Comparison of ENCODE assay signal across 8 cellular contexts in the genomic region with DNA sequence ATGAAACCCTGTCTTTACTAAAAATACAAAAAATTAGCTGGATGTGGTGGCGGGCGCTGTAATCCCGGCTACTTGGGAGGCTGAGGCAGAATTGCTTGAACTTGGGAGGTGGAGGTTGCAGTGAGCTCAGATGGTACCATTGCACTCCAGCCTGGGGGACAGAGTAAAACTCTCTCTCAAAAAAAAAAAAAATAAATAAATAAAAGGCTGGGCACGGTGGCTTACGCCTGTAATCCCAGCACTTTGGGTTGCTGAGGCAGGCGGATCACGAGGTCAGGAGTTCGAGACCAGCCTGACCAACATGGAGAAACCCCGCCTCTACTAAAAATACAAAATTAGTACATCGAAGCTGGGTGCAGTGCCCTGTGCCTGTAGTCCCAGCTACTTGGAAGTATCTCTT. TPM values are rescaled to one million over a fixed set of nuclear protein-coding genes. Genes with fewer than 3 reads are reported as not detected.
DNase-seq lines count a peak whose midpoint lies in the region; ATAC-seq, FAIRE-seq and TF ChIP-seq lines count a peak whose summit lies in the region.
"Not testable (repeated sequence)": the region's sequence is repeated elsewhere in the genome, so short reads cannot be mapped to it uniquely, and the experiment has no call there.

No MANE protein-coding gene starts in this region.

- H3K9ac ChIP-seq in astrocyte (ENCODE audit: low read length): not testable (repeated sequence)
- H3K9ac ChIP-seq in mesenchymal stem cell (ENCODE audit: low read length): peak overlapping the region; percentile 75

- not testable (repeated sequence) for H2BK12ac ChIP-seq in mesenchymal stem cell (ENCODE audit: low read length in 2 of 2)

- not testable (repeated sequence) for H2AFZ ChIP-seq in astrocyte (ENCODE audit: low read depth, low read length); mesenchymal stem cell (ENCODE audit: low read depth, low read length)

- not testable (repeated sequence) for H3K4ac ChIP-seq in mesenchymal stem cell (ENCODE audit: low read depth in 1 of 2, low read length in 2 of 2)

- not testable (repeated sequence) for H3K36me3 Mint-ChIP-seq in T-helper 17 cell (ENCODE audit: low read depth); activated T-helper 17 cell treated with anti-CD3 and anti-CD28 coated beads, Interleukin-2, amount 50 U/mL, for 72 hours (ENCODE audit: low read depth); astrocyte (ENCODE audit: low read depth, unreplicated experiment); osteocyte (ENCODE audit: unreplicated experiment)

- not testable (repeated sequence) for H3K27me3 Mint-ChIP-seq in T-helper 17 cell; activated T-helper 17 cell treated with anti-CD3 and anti-CD28 coated beads, Interleukin-2, amount 50 U/mL, for 72 hours; astrocyte (ENCODE audit: low read depth, unreplicated experiment); osteocyte (ENCODE audit: unreplicated experiment)

- POLR2A ChIA-PET in HEK293 (lab: Yijun Ruan, JAX): not testable (repeated sequence)

- not testable (repeated sequence) for H2BK15ac ChIP-seq in mesenchymal stem cell (ENCODE audit: low read depth, poor library complexity, severe bottlenecking)

- not testable (repeated sequence) for H2BK120ac ChIP-seq in mesenchymal stem cell (ENCODE audit: low read depth, low read length)

- H3K36me3 ChIP-seq in HEK293 (ENCODE audit: control insufficient read depth in 2 of 2, insufficient read depth in 1 of 2, low read length in 2 of 2); astrocyte (ENCODE audit: insufficient read depth, low read length); esophagus squamous epithelium; mesenchymal stem cell (ENCODE audit: control insufficient read depth in 1 of 2, insufficient read depth in 2 of 2, low read depth in 1 of 2, low read length in 2 of 2); thyroid gland: not testable (repeated sequence)

- CTCF ChIA-PET in HEK293 (lab: Yijun Ruan, JAX): interaction anchor here (0.6 to 2.3 kb wide), 9 partner anchors 9 to 237 kb away, joined by 3 to 12 read pairs (median 4); no protein-coding TSS in a partner anchor

- H3K4me3 ChIP-seq in HEK293 (ENCODE audit: low read depth, low read length); astrocyte (ENCODE audit: insufficient read depth, low read depth, low read length); esophagus squamous epithelium; mesenchymal stem cell (ENCODE audit: insufficient read depth in 1 of 2, low read depth in 1 of 2, low read length in 2 of 2); thyroid gland (replicated peaks in 1 of 3): not testable (repeated sequence)

- H4K91ac ChIP-seq in mesenchymal stem cell (ENCODE audit: low read length): not testable (repeated sequence)

- peaks cover 95% of the 10 kb centered on the region for H3K79me2 ChIP-seq in astrocyte (ENCODE audit: insufficient read depth, low read length)

- H3K9me3 Mint-ChIP-seq in activated T-helper 17 cell treated with anti-CD3 and anti-CD28 coated beads, Interleukin-2, amount 50 U/mL, for 72 hours; astrocyte (ENCODE audit: unreplicated experiment); osteocyte (ENCODE audit: unreplicated experiment): not testable (repeated sequence)

- H3K27ac ChIP-seq in HEK293 (ENCODE audit: extremely low read depth, low read depth, low read length) (peak overlapping the region; percentile 45), esophagus squamous epithelium (peak overlapping the region in 3 of 4 donors; percentile 24 to 58 (median 54)), mesenchymal stem cell (ENCODE audit: low read length, poor library complexity, severe bottlenecking) (peak overlapping the region; percentile 71), thyroid gland (peak overlapping the region; percentile 59 to 77 (median 60))
- H3K27ac ChIP-seq in astrocyte (ENCODE audit: low read depth, low read length): not testable (repeated sequence)

- not testable (repeated sequence) for FAIRE-seq in astrocyte (lab: Jason Lieb, UNC)

- TF ChIP-seq CTCF in HEK293 (tag by site-specific recombination; IDR thresholded peaks at IDR 0.05); astrocyte (IDR thresholded peaks at IDR 0.05; ENCODE audit: insufficient read depth, low read depth, low read length); esophagus squamous epithelium (IDR thresholded peaks at IDR 0.05); osteocyte (IDR thresholded peaks at IDR 0.05); thyroid gland (IDR thresholded peaks at IDR 0.05): not testable (repeated sequence)

- DNase-seq in T-helper 17 cell; astrocyte (ENCODE audit: low read depth); esophagus squamous epithelium (lab: John Stamatoyannopoulos, UW); mesenchymal stem cell; osteocyte (ENCODE audit: extremely low spot score, unreplicated experiment); thyroid gland: not testable (repeated sequence)

- not testable (repeated sequence) for H3K4me2 ChIP-seq in astrocyte (ENCODE audit: low read length); mesenchymal stem cell (ENCODE audit: low read length, poor library complexity, severe bottlenecking)

- H4K20me1 ChIP-seq in astrocyte (ENCODE audit: insufficient read depth, low read length): peaks cover 49% of the 10 kb centered on the region

- H3K23ac ChIP-seq in mesenchymal stem cell (ENCODE audit: low read length in 2 of 2): not testable (repeated sequence)

- peaks cover 12% of the 10 kb centered on the region for H3K79me1 ChIP-seq in mesenchymal stem cell (replicated peaks; ENCODE audit: low read length, poor library complexity, severe bottlenecking)

- not testable (repeated sequence) for H3K27me3 ChIP-seq in astrocyte (ENCODE audit: insufficient read depth, low read length); esophagus squamous epithelium; mesenchymal stem cell (ENCODE audit: control insufficient read depth in 1 of 2, insufficient read depth in 1 of 2, low read length in 2 of 2); thyroid gland

- H3K4me1 Mint-ChIP-seq in T-helper 17 cell (peaks cover 64% of the 10 kb centered on the region), astrocyte (ENCODE audit: low read depth, unreplicated experiment) (peaks cover 33% of the 10 kb centered on the region), osteocyte (ENCODE audit: unreplicated experiment) (peaks cover 49% of the 10 kb centered on the region)
- H3K4me1 Mint-ChIP-seq in activated T-helper 17 cell treated with anti-CD3 and anti-CD28 coated beads, Interleukin-2, amount 50 U/mL, for 72 hours: peaks cover 63% of the 10 kb centered on the region

- ATAC-seq in T-helper 17 cell; activated T-helper 17 cell treated with anti-CD3 and anti-CD28 coated beads, Interleukin-2, amount 50 U/mL, for 72 hours (replicated peaks): not testable (repeated sequence)

- intact Hi-C loops in esophagus squamous epithelium (cut with DNase I); thyroid gland (cut with DNase I): not testable (repeated sequence)

- WGBS in esophagus squamous epithelium, 2 donors: 80 to 83% methylated on average over 10 of the region's 10 CpGs
- WGBS in mesenchymal stem cell: 96% methylated on average over 10 of the region's 10 CpGs
- WGBS in thyroid gland, 2 donors: 89 to 93% methylated on average over 10 of the region's 10 CpGs

- H3K4me1 ChIP-seq in HEK293 (ENCODE audit: control insufficient read depth, insufficient read depth, low read length): peaks cover 28% of the 10 kb centered on the region
- H3K4me1 ChIP-seq in astrocyte (ENCODE audit: insufficient read depth, low read length): peaks cover 13% of the 10 kb centered on the region
- H3K4me1 ChIP-seq in esophagus squamous epithelium: peaks cover 12 to 78% (median 26%) of the 10 kb centered on the region in 3 donors
- H3K4me1 ChIP-seq in mesenchymal stem cell (ENCODE audit: control insufficient read depth, insufficient read depth, low read depth, low read length): not testable (repeated sequence)
- H3K4me1 ChIP-seq in thyroid gland: peaks cover 46 to 59% of the 10 kb centered on the region in 2 donors

- not testable (repeated sequence) for H3K4me3 Mint-ChIP-seq in T-helper 17 cell; astrocyte (ENCODE audit: unreplicated experiment); osteocyte (ENCODE audit: unreplicated experiment)
- H3K4me3 Mint-ChIP-seq in activated T-helper 17 cell treated with anti-CD3 and anti-CD28 coated beads, Interleukin-2, amount 50 U/mL, for 72 hours: peak overlapping the region; percentile 89

- not testable (repeated sequence) for H3K14ac ChIP-seq in mesenchymal stem cell (ENCODE audit: low read length in 2 of 2)

- peak overlapping the region; percentile 92 for H3K27ac Mint-ChIP-seq in T-helper 17 cell
- H3K27ac Mint-ChIP-seq in activated T-helper 17 cell treated with anti-CD3 and anti-CD28 coated beads, Interleukin-2, amount 50 U/mL, for 72 hours: not testable (repeated sequence)
- H3K27ac Mint-ChIP-seq in astrocyte (ENCODE audit: unreplicated experiment): peak overlapping the region; percentile 48
- peak overlapping the region; percentile 49 for H3K27ac Mint-ChIP-seq in osteocyte (ENCODE audit: unreplicated experiment)

- TF ChIP-seq POLR2A in esophagus squamous epithelium (IDR thresholded peaks at IDR 0.05); thyroid gland (IDR thresholded peaks at IDR 0.05): not testable (repeated sequence)

- not testable (repeated sequence) for H2BK5ac ChIP-seq in mesenchymal stem cell (ENCODE audit: low read depth, low read length, poor library complexity, severe bottlenecking)

- not testable (repeated sequence) for H3K18ac ChIP-seq in mesenchymal stem cell (ENCODE audit: low read depth in 1 of 2, low read length in 2 of 2)

- peak overlapping the region; percentile 48 for H2AK5ac ChIP-seq in mesenchymal stem cell (ENCODE audit: low read length, severe bottlenecking)

- H3K9me3 ChIP-seq in HEK293 (ENCODE audit: control insufficient read depth, insufficient read depth, low read depth, low read length); T-helper 17 cell (ENCODE audit: control insufficient read depth, low read length, poor library complexity, severe bottlenecking); astrocyte (ENCODE audit: insufficient read depth, low read depth, low read length); esophagus squamous epithelium; mesenchymal stem cell (ENCODE audit: control insufficient read depth, low read length); thyroid gland: not testable (repeated sequence)

- not testable (repeated sequence) for H4K8ac ChIP-seq in mesenchymal stem cell (ENCODE audit: low read length)

RNA-seq across cellular contexts. Expression of a gene that starts 7.1 kb away (rescaled TPM):
- total RNA-seq in T-helper 17 cell: 100 to 1,000 TPM in 1 of 2 donors, 10 to 100 TPM in 1; 94.5 to 101 TPM
- 10 to 100 TPM; 71.1 to 78.1 TPM for total RNA-seq in activated T-helper 17 cell treated with anti-CD3 and anti-CD28 coated beads, Interleukin-2, amount 50 U/mL, for 72 hours
- 32.4 and 34.0 TPM in 2 replicates for total RNA-seq in astrocyte
- total RNA-seq in esophagus squamous epithelium: 10 to 100 TPM; 18.6 to 30.9 (median 20.5) TPM
- polyA plus RNA-seq in mesenchymal stem cell (2013, experiment 1 of 2): 11.8 TPM
- 11.8 TPM for polyA plus RNA-seq in mesenchymal stem cell (2013, experiment 2 of 2)
- 42.0 and 42.3 TPM in 2 replicates for total RNA-seq in osteocyte
- total RNA-seq in thyroid gland: 100 to 1,000 TPM in 1 of 4 donors, 10 to 100 TPM in 3; 67.7 to 107 (median 71.7) TPM
